In genomic region chr2:166675553-166675952, GRCh38 we compare ENCODE assay signal across 17 cellular contexts.
"Had no signal": no experiment of that assay in that cellular context is flagged by ENCODE, and none has a peak within 500 bp of the region (broad histone marks: within the 10 kb centered on the region; RNA-seq: fewer than 3 reads in every experiment).

No MANE protein-coding gene starts in this region.

- H3K4me1 ChIP-seq: SJSA1 had no signal

- H3K36me3 ChIP-seq: SJSA1 had no signal

- H3K27me3 ChIP-seq: SJSA1 had no signal

- H3K4me3 ChIP-seq: SJSA1 had no signal

- ATAC-seq: Panc1, PC-3 had no signal

- DNase-seq: KBM-7, MV-4-11, NCI-H1048, NCI-H1105, NCI-H1417, NCI-H1436 treated with DMSO at 0.1 percent for 48 hours, NCI-H1694, NCI-H187 treated with DMSO at 0.1 percent for 48 hours, NCI-H2029 treated with DMSO at 0.1 percent for 48 hours, NCI-H2171 treated with DMSO at 0.1 percent for 48 hours, NCI-H524 treated with DMSO at 0.1 percent for 48 hours, NCI-H69, NCI-H774, PC-3, SIG-M5 had no signal
